22 cellular contexts compared by ENCODE assay signal in genomic region chr20:48736636-48737035, GRCh38.
A peak's percentile ranks its signal among the peaks of the same experiment; 100 is the strongest.
DNase-seq lines count a peak whose midpoint lies in the region; ATAC-seq and TF ChIP-seq lines count a peak whose summit lies in the region.
"Had no signal": no experiment of that assay in that cellular context is flagged by ENCODE, and none has a peak within 500 bp of the region (broad histone marks: within the 10 kb centered on the region; RNA-seq: fewer than 3 reads in every experiment).

No MANE protein-coding gene starts in this region.

- H3K4me3 ChIP-seq in lower leg skin (ENCODE audit: low read depth, poor library complexity, severe bottlenecking), result no peak overlapping the region
- H3K4me3 ChIP-seq: breast epithelium, GM23338, smooth muscle cell, vagina had no signal

- POLR2A ChIA-PET in activated CD4-positive, alpha-beta memory T cell treated with anti-CD3 and anti-CD28 coated beads, Interleukin-2, amount 10 ng/mL, durations not matched to agents 7 days and 5 days (lab: Charles Lee), result interaction anchor here (0.8 to 6.8 kb wide), 6 partner anchors 16 to 90 kb away, joined by 3 to 58 read pairs (median 22); partner anchors contain the start of gene PREX1

- H3K4me3 Mint-ChIP-seq in activated naive CD4-positive, alpha-beta T cell treated with anti-CD3 and anti-CD28 coated beads, Interleukin-2, amount 50 U/mL, for 24 hours, result no peak overlapping the region
- no peak overlapping the region for H3K4me3 Mint-ChIP-seq in activated CD4-positive, alpha-beta memory T cell treated with anti-CD3 and anti-CD28 coated beads, Interleukin-2, amount 10 ng/mL, durations not matched to agents 7 days and 5 days
- H3K4me3 Mint-ChIP-seq in immature natural killer cell, result peak overlapping the region; percentile 65 to 80 (median 72)
- H3K4me3 Mint-ChIP-seq: activated CD4-positive, alpha-beta T cell treated with anti-CD3 and anti-CD28 coated beads for 36 hours; GM23338 had no signal

- peaks cover 9% of the 10 kb centered on the region for H3K36me3 Mint-ChIP-seq in activated naive CD4-positive, alpha-beta T cell treated with anti-CD3 and anti-CD28 coated beads, Interleukin-2, amount 50 U/mL, for 24 hours
- H3K36me3 Mint-ChIP-seq in activated naive CD4-positive, alpha-beta T cell treated with anti-CD3 and anti-CD28 coated beads, Interleukin-2, amount 50 U/mL, for 72 hours, result peaks cover 0 to 15% of the 10 kb centered on the region in 2 donors
- H3K36me3 Mint-ChIP-seq in activated CD4-positive, alpha-beta memory T cell treated with anti-CD3 and anti-CD28 coated beads, Interleukin-2, amount 10 ng/mL, durations not matched to agents 7 days and 5 days (ENCODE audit: low read depth), result peaks cover 72% of the 10 kb centered on the region
- peaks cover 19 to 57% (median 23%) of the 10 kb centered on the region in 3 donors for H3K36me3 Mint-ChIP-seq in immature natural killer cell

- ATAC-seq in activated naive CD4-positive, alpha-beta T cell treated with anti-CD3 and anti-CD28 coated beads, Interleukin-2, amount 50 U/mL, for 72 hours, result no peak
- no peak for ATAC-seq in GM18867 (IDR thresholded peaks at IDR 0.05; ENCODE audit: unreplicated experiment)
- ATAC-seq: activated CD4-positive, alpha-beta T cell treated with anti-CD3 and anti-CD28 coated beads for 36 hours; GM23338; left ventricle myocardium superior; Right ventricle myocardium inferior had no signal

- intact Hi-C loops in lower leg skin (cut with DNase I; ENCODE audit: low total_unique reads), result no loop called here

- no peak for DNase-seq in activated naive CD4-positive, alpha-beta T cell treated with anti-CD3 and anti-CD28 coated beads, Interleukin-2, amount 50 U/mL, for 72 hours (ENCODE audit: low spot score in 2 of 2)
- DNase-seq in activated CD4-positive, alpha-beta memory T cell treated with anti-CD3 and anti-CD28 coated beads, Interleukin-2, amount 10 ng/mL, durations not matched to agents 7 days and 5 days, result no peak
- DNase-seq in immature natural killer cell, result peak in 1 of 3 donors; percentile 24
- DNase-seq in lower leg skin (ENCODE audit: low spot score in 2 of 2), result no peak
- DNase-seq in NCI-H1694 treated with DMSO at 0.1 percent for 48 hours (lab: John Stamatoyannopoulos, UW), result no peak
- no peak for DNase-seq in medulla oblongata (ENCODE audit: extremely low spot score)
- DNase-seq: activated CD4-positive, alpha-beta T cell treated with anti-CD3 and anti-CD28 coated beads for 36 hours; dermis blood vessel endothelial cell; DMS153; GDM1; left ventricle myocardium superior; NCI-H146; NCI-H2171 treated with DMSO at 0.1 percent for 48 hours; NCI-H526 treated with DMSO at 0.1 percent for 48 hours; stimulated activated CD4-positive, alpha-beta T cell treated with anti-CD3 and anti-CD28 coated beads, Interleukin-2, amount 100 ng/mL, for 48 hours had no signal

- CTCF ChIA-PET in activated CD4-positive, alpha-beta memory T cell treated with anti-CD3 and anti-CD28 coated beads, Interleukin-2, amount 10 ng/mL, durations not matched to agents 7 days and 5 days (lab: Charles Lee), result no interaction called here

- H3K27me3 Mint-ChIP-seq in activated naive CD4-positive, alpha-beta T cell treated with anti-CD3 and anti-CD28 coated beads, Interleukin-2, amount 50 U/mL, for 24 hours, result no peaks in the 10 kb centered on the region
- H3K27me3 Mint-ChIP-seq in activated CD4-positive, alpha-beta memory T cell treated with anti-CD3 and anti-CD28 coated beads, Interleukin-2, amount 10 ng/mL, durations not matched to agents 7 days and 5 days, result no peaks in the 10 kb centered on the region
- peaks cover 0 to 12% (median 10%) of the 10 kb centered on the region in 3 donors for H3K27me3 Mint-ChIP-seq in immature natural killer cell (ENCODE audit: low read depth in 3 of 3)
- H3K27me3 Mint-ChIP-seq: activated CD4-positive, alpha-beta T cell treated with anti-CD3 and anti-CD28 coated beads for 36 hours had no signal

- no peaks in the 10 kb centered on the region for H3K9me3 Mint-ChIP-seq in activated naive CD4-positive, alpha-beta T cell treated with anti-CD3 and anti-CD28 coated beads, Interleukin-2, amount 50 U/mL, for 24 hours
- no peaks in the 10 kb centered on the region for H3K9me3 Mint-ChIP-seq in activated naive CD4-positive, alpha-beta T cell treated with anti-CD3 and anti-CD28 coated beads, Interleukin-2, amount 50 U/mL, for 72 hours
- no peaks in the 10 kb centered on the region for H3K9me3 Mint-ChIP-seq in activated CD4-positive, alpha-beta memory T cell treated with anti-CD3 and anti-CD28 coated beads, Interleukin-2, amount 10 ng/mL, durations not matched to agents 7 days and 5 days
- no peaks in the 10 kb centered on the region for H3K9me3 Mint-ChIP-seq in immature natural killer cell
- H3K9me3 Mint-ChIP-seq: GM23338 had no signal

- WGBS in lower leg skin, 2 donors, result 81 to 94% methylated on average over 2 of the region's 2 CpGs

- TF ChIP-seq POLR2A in lower leg skin (IDR thresholded peaks at IDR 0.05), result no peak

- no peak for TF ChIP-seq CTCF in lower leg skin (IDR thresholded peaks at IDR 0.05)

- peak overlapping the region; percentile 19 for H3K27ac Mint-ChIP-seq in activated naive CD4-positive, alpha-beta T cell treated with anti-CD3 and anti-CD28 coated beads, Interleukin-2, amount 50 U/mL, for 24 hours
- no peak overlapping the region for H3K27ac Mint-ChIP-seq in activated naive CD4-positive, alpha-beta T cell treated with anti-CD3 and anti-CD28 coated beads, Interleukin-2, amount 50 U/mL, for 72 hours
- peak overlapping the region; percentile 79 for H3K27ac Mint-ChIP-seq in activated CD4-positive, alpha-beta memory T cell treated with anti-CD3 and anti-CD28 coated beads, Interleukin-2, amount 10 ng/mL, durations not matched to agents 7 days and 5 days
- peak overlapping the region; percentile 58 to 88 (median 84) for H3K27ac Mint-ChIP-seq in immature natural killer cell
- H3K27ac Mint-ChIP-seq: GM23338 had no signal

- H3K4me1 Mint-ChIP-seq in activated naive CD4-positive, alpha-beta T cell treated with anti-CD3 and anti-CD28 coated beads, Interleukin-2, amount 50 U/mL, for 24 hours, result peaks cover 51% of the 10 kb centered on the region
- peaks cover 64% of the 10 kb centered on the region for H3K4me1 Mint-ChIP-seq in activated CD4-positive, alpha-beta memory T cell treated with anti-CD3 and anti-CD28 coated beads, Interleukin-2, amount 10 ng/mL, durations not matched to agents 7 days and 5 days
- peaks cover 81 to 92% of the 10 kb centered on the region in 2 donors for H3K4me1 Mint-ChIP-seq in immature natural killer cell

Comparison
In these comparisons a context has a peak if more than half of its experiments do, and no peak if none do; other contexts are left out.
1. H3K27ac Mint-ChIP-seq: peak in activated naive CD4-positive, alpha-beta T cell treated with anti-CD3 and anti-CD28 coated beads, Interleukin-2, amount 50 U/mL, for 24 hours (single experiment), activated CD4-positive, alpha-beta memory T cell treated with anti-CD3 and anti-CD28 coated beads, Interleukin-2, amount 10 ng/mL, durations not matched to agents 7 days and 5 days (single experiment) and immature natural killer cell (6 of 6); none in activated naive CD4-positive, alpha-beta T cell treated with anti-CD3 and anti-CD28 coated beads, Interleukin-2, amount 50 U/mL, for 72 hours (0 of 2).
2. H3K4me3 Mint-ChIP-seq: peak in immature natural killer cell (5 of 5); none in activated naive CD4-positive, alpha-beta T cell treated with anti-CD3 and anti-CD28 coated beads, Interleukin-2, amount 50 U/mL, for 24 hours (single experiment) and activated CD4-positive, alpha-beta memory T cell treated with anti-CD3 and anti-CD28 coated beads, Interleukin-2, amount 10 ng/mL, durations not matched to agents 7 days and 5 days (single experiment).